ENCODE assay signal across 1 cellular context in the genomic region with DNA sequence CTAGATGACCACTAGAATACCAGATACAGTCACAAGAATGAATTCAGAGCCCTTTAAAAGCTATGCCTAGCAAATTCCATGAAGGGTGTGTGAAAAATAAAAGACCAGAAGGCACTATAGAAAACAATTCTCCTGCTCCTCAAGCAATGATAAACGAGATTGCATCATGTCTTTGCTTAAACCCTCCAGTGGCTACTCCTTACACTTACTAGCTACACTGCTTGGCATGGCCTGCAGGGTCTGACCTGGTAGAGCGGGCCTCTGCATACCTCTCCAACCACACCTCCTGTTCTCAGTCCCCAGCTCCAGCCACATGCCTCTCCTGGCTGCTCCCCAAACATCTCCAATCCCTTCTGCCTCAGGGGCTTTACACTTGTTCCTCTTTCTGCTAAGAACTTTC.
A peak's percentile ranks its signal among the peaks of the same experiment; 100 is the strongest.
TF ChIP-seq lines count a peak whose summit lies in the region.

No MANE protein-coding gene starts in this region.

TF ChIP-seq in HEK293, 187 proteins besides CTCF, POLR2A, EP300 and RAD21 (continued from another document):
- TF ChIP-seq, protein P1, sequence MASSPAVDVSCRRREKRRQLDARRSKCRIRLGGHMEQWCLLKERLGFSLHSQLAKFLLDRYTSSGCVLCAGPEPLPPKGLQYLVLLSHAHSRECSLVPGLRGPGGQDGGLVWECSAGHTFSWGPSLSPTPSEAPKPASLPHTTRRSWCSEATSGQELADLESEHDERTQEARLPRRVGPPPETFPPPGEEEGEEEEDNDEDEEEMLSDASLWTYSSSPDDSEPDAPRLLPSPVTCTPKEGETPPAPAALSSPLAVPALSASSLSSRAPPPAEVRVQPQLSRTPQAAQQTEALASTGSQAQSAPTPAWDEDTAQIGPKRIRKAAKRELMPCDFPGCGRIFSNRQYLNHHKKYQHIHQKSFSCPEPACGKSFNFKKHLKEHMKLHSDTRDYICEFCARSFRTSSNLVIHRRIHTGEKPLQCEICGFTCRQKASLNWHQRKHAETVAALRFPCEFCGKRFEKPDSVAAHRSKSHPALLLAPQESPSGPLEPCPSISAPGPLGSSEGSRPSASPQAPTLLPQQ (tag by site-specific recombination; IDR thresholded peaks at IDR 0.05) = peak; percentile 32; the same call in 1 of the 2 replicates
- TF ChIP-seq MZF1 (tag by site-specific recombination; IDR thresholded peaks at IDR 0.05; ENCODE audit: borderline replicate concordance) = 0 out of 2 replicates have a peak, but pooled peaks have one; percentile 44
- TF ChIP-seq ZEB2 (tag by site-specific recombination; IDR thresholded peaks at IDR 0.05) = 0 out of 2 replicates have a peak, but pooled peaks have one; percentile 41
- TF ChIP-seq ZNF670 (tag by site-specific recombination; IDR thresholded peaks at IDR 0.05; ENCODE audit: low read depth) = no peak
- TF ChIP-seq ZBTB48 (tag by site-specific recombination; IDR thresholded peaks at IDR 0.05) = 0 out of 2 replicates have a peak, but pooled peaks have one; percentile 31
- TF ChIP-seq, protein P2, sequence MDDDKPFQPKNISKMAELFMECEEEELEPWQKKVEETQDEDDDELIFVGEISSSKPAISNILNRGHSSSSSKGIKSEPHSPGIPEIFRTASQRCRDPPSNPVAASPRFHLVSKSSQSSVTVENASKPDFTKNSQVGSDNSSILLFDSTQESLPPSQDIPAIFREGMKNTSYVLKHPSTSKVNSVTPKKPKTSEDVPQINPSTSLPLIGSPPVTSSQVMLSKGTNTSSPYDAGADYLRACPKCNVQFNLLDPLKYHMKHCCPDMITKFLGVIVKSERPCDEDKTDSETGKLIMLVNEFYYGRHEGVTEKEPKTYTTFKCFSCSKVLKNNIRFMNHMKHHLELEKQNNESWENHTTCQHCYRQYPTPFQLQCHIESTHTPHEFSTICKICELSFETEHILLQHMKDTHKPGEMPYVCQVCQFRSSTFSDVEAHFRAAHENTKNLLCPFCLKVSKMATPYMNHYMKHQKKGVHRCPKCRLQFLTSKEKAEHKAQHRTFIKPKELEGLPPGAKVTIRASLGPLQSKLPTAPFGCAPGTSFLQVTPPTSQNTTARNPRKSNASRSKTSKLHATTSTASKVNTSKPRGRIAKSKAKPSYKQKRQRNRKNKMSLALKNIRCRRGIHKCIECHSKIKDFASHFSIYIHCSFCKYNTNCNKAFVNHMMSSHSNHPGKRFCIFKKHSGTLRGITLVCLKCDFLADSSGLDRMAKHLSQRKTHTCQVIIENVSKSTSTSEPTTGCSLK (tag by site-specific recombination; IDR thresholded peaks at IDR 0.05) = no peak
- TF ChIP-seq ZBTB17 (tag by site-specific recombination; IDR thresholded peaks at IDR 0.05) = peak; percentile 52
- TF ChIP-seq, protein P3, sequence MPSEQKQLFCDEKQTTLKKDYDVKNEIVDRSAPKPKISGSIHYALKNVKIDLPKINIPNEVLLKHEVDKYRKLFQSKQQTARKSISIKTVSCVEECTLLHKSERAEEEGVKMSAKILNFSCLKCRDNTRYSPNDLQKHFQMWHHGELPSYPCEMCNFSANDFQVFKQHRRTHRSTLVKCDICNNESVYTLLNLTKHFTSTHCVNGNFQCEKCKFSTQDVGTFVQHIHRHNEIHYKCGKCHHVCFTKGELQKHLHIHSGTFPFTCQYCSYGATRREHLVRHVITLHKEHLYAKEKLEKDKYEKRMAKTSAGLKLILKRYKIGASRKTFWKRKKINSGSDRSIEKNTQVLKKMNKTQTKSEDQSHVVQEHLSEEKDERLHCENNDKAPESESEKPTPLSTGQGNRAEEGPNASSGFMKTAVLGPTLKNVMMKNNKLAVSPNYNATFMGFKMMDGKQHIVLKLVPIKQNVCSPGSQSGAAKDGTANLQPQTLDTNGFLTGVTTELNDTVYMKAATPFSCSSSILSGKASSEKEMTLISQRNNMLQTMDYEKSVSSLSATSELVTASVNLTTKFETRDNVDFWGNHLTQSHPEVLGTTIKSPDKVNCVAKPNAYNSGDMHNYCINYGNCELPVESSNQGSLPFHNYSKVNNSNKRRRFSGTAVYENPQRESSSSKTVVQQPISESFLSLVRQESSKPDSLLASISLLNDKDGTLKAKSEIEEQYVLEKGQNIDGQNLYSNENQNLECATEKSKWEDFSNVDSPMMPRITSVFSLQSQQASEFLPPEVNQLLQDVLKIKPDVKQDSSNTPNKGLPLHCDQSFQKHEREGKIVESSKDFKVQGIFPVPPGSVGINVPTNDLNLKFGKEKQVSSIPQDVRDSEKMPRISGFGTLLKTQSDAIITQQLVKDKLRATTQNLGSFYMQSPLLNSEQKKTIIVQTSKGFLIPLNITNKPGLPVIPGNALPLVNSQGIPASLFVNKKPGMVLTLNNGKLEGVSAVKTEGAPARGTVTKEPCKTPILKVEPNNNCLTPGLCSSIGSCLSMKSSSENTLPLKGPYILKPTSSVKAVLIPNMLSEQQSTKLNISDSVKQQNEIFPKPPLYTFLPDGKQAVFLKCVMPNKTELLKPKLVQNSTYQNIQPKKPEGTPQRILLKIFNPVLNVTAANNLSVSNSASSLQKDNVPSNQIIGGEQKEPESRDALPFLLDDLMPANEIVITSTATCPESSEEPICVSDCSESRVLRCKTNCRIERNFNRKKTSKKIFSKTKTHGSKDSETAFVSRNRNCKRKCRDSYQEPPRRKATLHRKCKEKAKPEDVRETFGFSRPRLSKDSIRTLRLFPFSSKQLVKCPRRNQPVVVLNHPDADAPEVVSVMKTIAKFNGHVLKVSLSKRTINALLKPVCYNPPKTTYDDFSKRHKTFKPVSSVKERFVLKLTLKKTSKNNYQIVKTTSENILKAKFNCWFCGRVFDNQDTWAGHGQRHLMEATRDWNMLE (tag by site-specific recombination; conservative IDR thresholded peaks at IDR 0.05; ENCODE audit: low read depth) = peak; percentile 72
- no peak for TF ChIP-seq KLF16 (tag by site-specific recombination; IDR thresholded peaks at IDR 0.05)
- 0 out of 2 replicates have a peak, but pooled peaks have one; percentile 24 for TF ChIP-seq ZNF335 (tag by site-specific recombination; conservative IDR thresholded peaks at IDR 0.05)
- no peak for TF ChIP-seq WT1 (tag by site-specific recombination; IDR thresholded peaks at IDR 0.05)
- TF ChIP-seq IKZF3 (tag by site-specific recombination; IDR thresholded peaks at IDR 0.05) = peak; percentile 43; the same call in 1 of the 2 replicates
- no peak for TF ChIP-seq ZNF596 (tag by site-specific recombination; IDR thresholded peaks at IDR 0.05)
TF ChIP-seq in HEK293: peak in this region for 10.
